ENCODE assay signal across 22 cellular contexts in the genomic region with DNA sequence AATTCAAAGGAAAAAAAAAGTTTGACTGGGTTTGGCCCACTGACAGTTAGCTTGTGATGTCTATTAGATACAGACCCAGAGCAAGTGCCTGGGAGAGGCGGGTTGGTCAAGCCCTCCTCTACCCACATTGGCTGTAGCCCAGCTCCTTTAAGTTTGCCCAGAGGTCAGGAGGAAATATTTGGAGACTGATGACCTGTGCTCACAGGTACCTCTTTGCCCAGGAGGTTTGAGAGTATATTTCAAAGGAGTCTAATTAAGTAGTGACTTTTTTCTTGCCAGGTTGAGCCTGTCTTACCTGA. TPM values are rescaled to one million over a fixed set of nuclear protein-coding genes. Genes with fewer than 3 reads are reported as not detected.
DNase-seq lines count a peak whose midpoint lies in the region; ATAC-seq and TF ChIP-seq lines count a peak whose summit lies in the region.
"Had no signal": no experiment of that assay in that cellular context is flagged by ENCODE, and none has a peak within 500 bp of the region (broad histone marks: within the 10 kb centered on the region; RNA-seq: fewer than 3 reads in every experiment).

No MANE protein-coding gene starts in this region.

- H3K79me2 ChIP-seq in GM23338 (replicated peaks; ENCODE audit: insufficient read depth) = no peaks in the 10 kb centered on the region
- H3K79me2 ChIP-seq in parathyroid adenoma = no peaks in the 10 kb centered on the region
- no peaks in the 10 kb centered on the region for H3K79me2 ChIP-seq in neural progenitor cell (ENCODE audit: low read depth)

- peak overlapping the region; percentile 17; the same call in 1 of the 2 replicates for H3K4me2 ChIP-seq in GM23338
- no peak overlapping the region for H3K4me2 ChIP-seq in parathyroid adenoma (ENCODE audit: low read length)
- H3K4me2 ChIP-seq in neural progenitor cell = no peak overlapping the region
- H3K4me2 ChIP-seq: BLaER1 had no signal

- peaks cover 6% of the 10 kb centered on the region; the same call in 1 of the 2 replicates for H3K27me3 ChIP-seq in GM23338 (ENCODE audit: insufficient read depth)
- H3K27me3 ChIP-seq in parathyroid adenoma (ENCODE audit: control insufficient read depth, insufficient read depth, low read length) = no peaks in the 10 kb centered on the region
- peaks cover 37% of the 10 kb centered on the region for H3K27me3 ChIP-seq in neural progenitor cell
- H3K27me3 ChIP-seq: BLaER1 had no signal

- H3K4me1 Mint-ChIP-seq in GM23338 (peaks cover 23% of the 10 kb centered on the region), WTC11 (peaks cover 12% of the 10 kb centered on the region), neural progenitor cell (peaks cover 20% of the 10 kb centered on the region)

- peak; percentile 59 for ATAC-seq in GM23338
- peak; percentile 50 for ATAC-seq in WTC11
- ATAC-seq in HG03520 (IDR thresholded peaks at IDR 0.05; ENCODE audit: unreplicated experiment) = no peak
- ATAC-seq: CD8-positive, alpha-beta T cell had no signal

- CTCF ChIA-PET in WTC11 (lab: Charles Lee) = interaction anchor here (0.6 to 3.4 kb wide), 68 partner anchors 10 to 1276 kb away, joined by 3 to 134 read pairs (median 5); a partner anchor contains a TSS

- no peaks in the 10 kb centered on the region for H3F3A ChIP-seq in GM23338 (replicated peaks; ENCODE audit: low read depth)
- H3F3A ChIP-seq in neural progenitor cell (ENCODE audit: low read depth) = peaks cover 18% of the 10 kb centered on the region

- H3K36me3 Mint-ChIP-seq in GM23338 (ENCODE audit: low read depth) (no peaks in the 10 kb centered on the region), WTC11 (no peaks in the 10 kb centered on the region), neural progenitor cell (no peaks in the 10 kb centered on the region)

- H3K4me3 ChIP-seq in GM23338 (no peak overlapping the region), parathyroid adenoma (ENCODE audit: low read depth, low read length) (no peak overlapping the region), neural progenitor cell (no peak overlapping the region)
- H3K4me3 ChIP-seq: BLaER1, GM12878 had no signal

- H4K20me1 ChIP-seq in GM23338 (replicated peaks; ENCODE audit: insufficient read depth) (no peaks in the 10 kb centered on the region), neural progenitor cell (ENCODE audit: low read depth) (no peaks in the 10 kb centered on the region)

- H3K27me3 Mint-ChIP-seq in GM23338 (ENCODE audit: insufficient read depth, low read depth, poor library complexity) = peaks cover 5% of the 10 kb centered on the region
- peaks cover 64% of the 10 kb centered on the region for H3K27me3 Mint-ChIP-seq in WTC11 (ENCODE audit: low read depth)
- peaks cover 2% of the 10 kb centered on the region for H3K27me3 Mint-ChIP-seq in neural progenitor cell (ENCODE audit: insufficient read depth, low read depth)
- H3K27me3 Mint-ChIP-seq: CD4-positive, CD25-positive, alpha-beta regulatory T cell had no signal

- no peak for TF ChIP-seq CTCF in GM23338 (conservative IDR thresholded peaks at IDR 0.05; ENCODE audit: low read depth in 2 of 2)
- TF ChIP-seq CTCF in WTC11 (IDR thresholded peaks at IDR 0.05) = no peak
- no peak for TF ChIP-seq CTCF in parathyroid adenoma (IDR thresholded peaks at IDR 0.05)
- TF ChIP-seq CTCF in neural progenitor cell (IDR thresholded peaks at IDR 0.05) = no peak

- H2AFZ ChIP-seq in GM23338 (no peak overlapping the region), parathyroid adenoma (peak overlapping the region; percentile 1), neural progenitor cell (replicated peaks) (no peak overlapping the region)

- no peaks in the 10 kb centered on the region for H3K9me2 ChIP-seq in GM23338 (ENCODE audit: insufficient read depth)

- H3K27ac ChIP-seq in GM23338 (ENCODE audit: low read depth) = no peak overlapping the region
- H3K27ac ChIP-seq in parathyroid adenoma = no peak overlapping the region
- H3K27ac ChIP-seq in neural progenitor cell = no peak overlapping the region
- H3K27ac ChIP-seq: BLaER1 had no signal

- peak; percentile 24 for DNase-seq in GM23338 (ENCODE audit: low spot score)
- DNase-seq in WTC11 (ENCODE audit: low spot score) = no peak
- DNase-seq in NOMO-1 (lab: John Stamatoyannopoulos, UW; ENCODE audit: unreplicated experiment in 2 of 2) = no peak
- DNase-seq in neural progenitor cell (ENCODE audit: low spot score) = no peak
- DNase-seq: 8988T, DMS 273 treated with DMSO at 0.1 percent for 48 hours, DMS153, DMS79, GDM1 had no signal

- H3K9me3 ChIP-seq in parathyroid adenoma (ENCODE audit: control insufficient read depth, low read length) (no peaks in the 10 kb centered on the region), neural progenitor cell (ENCODE audit: low read depth) (no peaks in the 10 kb centered on the region)
- H3K9me3 ChIP-seq: BE2C, BLaER1, Caco-2 had no signal

- no peak overlapping the region for H3K9ac ChIP-seq in parathyroid adenoma
- H3K9ac ChIP-seq in neural progenitor cell = no peak overlapping the region
- H3K9ac ChIP-seq: BLaER1 had no signal

- H3K36me3 ChIP-seq in GM23338 (ENCODE audit: insufficient read depth) (no peaks in the 10 kb centered on the region), parathyroid adenoma (ENCODE audit: control insufficient read depth, insufficient read depth, low read length) (no peaks in the 10 kb centered on the region), neural progenitor cell (no peaks in the 10 kb centered on the region)
- H3K36me3 ChIP-seq: BE2C had no signal

- H3K4me1 ChIP-seq in GM23338 (ENCODE audit: insufficient read depth) (peaks cover 6% of the 10 kb centered on the region; the same call in 1 of the 2 replicates), parathyroid adenoma (peaks cover 34% of the 10 kb centered on the region), neural progenitor cell (peaks cover 24% of the 10 kb centered on the region)
- H3K4me1 ChIP-seq: BE2C, BLaER1, Caco-2 had no signal

- no peaks in the 10 kb centered on the region for H3K9me3 Mint-ChIP-seq in GM23338
- H3K9me3 Mint-ChIP-seq in WTC11 = no peaks in the 10 kb centered on the region
- no peaks in the 10 kb centered on the region for H3K9me3 Mint-ChIP-seq in neural progenitor cell
- H3K9me3 Mint-ChIP-seq: CD14-positive monocyte; CD4-positive, CD25-positive, alpha-beta regulatory T cell; CD8-positive, alpha-beta T cell had no signal

- H3K27ac Mint-ChIP-seq in GM23338 (no peak overlapping the region), WTC11 (no peak overlapping the region), neural progenitor cell (no peak overlapping the region)

- no peak overlapping the region for H3K4me3 Mint-ChIP-seq in GM23338
- no peak overlapping the region for H3K4me3 Mint-ChIP-seq in WTC11
- H3K4me3 Mint-ChIP-seq in neural progenitor cell = no peak overlapping the region
- H3K4me3 Mint-ChIP-seq: CD14-positive monocyte; CD4-positive, CD25-positive, alpha-beta regulatory T cell; CD8-positive, alpha-beta T cell had no signal

- POLR2A ChIA-PET in WTC11 (lab: Charles Lee) = interaction anchor here (0.9 to 1.1 kb wide), 2 partner anchors 44 to 45 kb away, joined by 3 read pairs; no protein-coding TSS in a partner anchor

TF ChIP-seq in GM23338, 12 proteins besides CTCF, POLR2A, EP300 and RAD21 (continues in another document):
- TF ChIP-seq ZNF114 (CRISPR knock-in tag; IDR thresholded peaks at IDR 0.05) (no peak), NANOG (IDR thresholded peaks at IDR 0.05; ENCODE audit: borderline replicate concordance) (no peak), CREB1 (CRISPR knock-in tag; IDR thresholded peaks at IDR 0.05; ENCODE audit: low read depth) (no peak)
- TF ChIP-seq, protein P1, sequence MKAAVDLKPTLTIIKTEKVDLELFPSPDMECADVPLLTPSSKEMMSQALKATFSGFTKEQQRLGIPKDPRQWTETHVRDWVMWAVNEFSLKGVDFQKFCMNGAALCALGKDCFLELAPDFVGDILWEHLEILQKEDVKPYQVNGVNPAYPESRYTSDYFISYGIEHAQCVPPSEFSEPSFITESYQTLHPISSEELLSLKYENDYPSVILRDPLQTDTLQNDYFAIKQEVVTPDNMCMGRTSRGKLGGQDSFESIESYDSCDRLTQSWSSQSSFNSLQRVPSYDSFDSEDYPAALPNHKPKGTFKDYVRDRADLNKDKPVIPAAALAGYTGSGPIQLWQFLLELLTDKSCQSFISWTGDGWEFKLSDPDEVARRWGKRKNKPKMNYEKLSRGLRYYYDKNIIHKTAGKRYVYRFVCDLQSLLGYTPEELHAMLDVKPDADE (IDR thresholded peaks at IDR 0.05) = no peak

TF ChIP-seq in WTC11, 78 proteins besides CTCF, POLR2A, EP300 and RAD21:
- TF ChIP-seq, protein P2, sequence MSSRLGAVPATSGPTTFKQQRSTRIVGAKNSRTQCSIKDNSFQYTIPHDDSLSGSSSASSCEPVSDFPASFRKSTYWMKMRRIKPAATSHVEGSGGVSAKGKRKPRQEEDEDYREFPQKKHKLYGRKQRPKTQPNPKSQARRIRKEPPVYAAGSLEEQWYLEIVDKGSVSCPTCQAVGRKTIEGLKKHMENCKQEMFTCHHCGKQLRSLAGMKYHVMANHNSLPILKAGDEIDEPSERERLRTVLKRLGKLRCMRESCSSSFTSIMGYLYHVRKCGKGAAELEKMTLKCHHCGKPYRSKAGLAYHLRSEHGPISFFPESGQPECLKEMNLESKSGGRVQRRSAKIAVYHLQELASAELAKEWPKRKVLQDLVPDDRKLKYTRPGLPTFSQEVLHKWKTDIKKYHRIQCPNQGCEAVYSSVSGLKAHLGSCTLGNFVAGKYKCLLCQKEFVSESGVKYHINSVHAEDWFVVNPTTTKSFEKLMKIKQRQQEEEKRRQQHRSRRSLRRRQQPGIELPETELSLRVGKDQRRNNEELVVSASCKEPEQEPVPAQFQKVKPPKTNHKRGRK (CRISPR knock-in tag; IDR thresholded peaks at IDR 0.05; ENCODE audit: borderline replicate concordance) = no peak
- TF ChIP-seq FOXJ3 (CRISPR knock-in tag; IDR thresholded peaks at IDR 0.05; ENCODE audit: borderline replicate concordance) = no peak
TF ChIP-seq in WTC11: peak in this region for 0.

RNA-seq across cellular contexts. Expression of a gene that starts 21.8 kb away (rescaled TPM):
- 0.59 and 2.2 TPM in 2 replicates for total RNA-seq in GM23338 (2014; rRNA removed; shearing (Covaris generic))
- 0.28 and 0.52 TPM in 2 replicates for polyA plus RNA-seq in GM23338 (2016; fragmentation: Nextera tagmentation; extraction: Ambion mirVana)
- 0.41 to 1.9 TPM (median 0.64 TPM) in 3 replicates for total RNA-seq in WTC11 (2021)
- 1.5 and 5.3 TPM in 2 replicates for total RNA-seq in neural progenitor cell (ENCODE audit: low replicate concordance)
- total RNA-seq: Caco-2, G401 had no signal
- polyA plus RNA-seq: AG04450 had no signal

RNA-seq across cellular contexts. Expression of a gene that starts 30.0 kb away (rescaled TPM):
- not detected in 2 replicates for total RNA-seq in GM23338 (2014; rRNA removed; shearing (Covaris generic))
- 0.12 TPM in 1 of 2 replicates, not detected in the other for polyA plus RNA-seq in GM23338 (2016; fragmentation: Nextera tagmentation; extraction: Ambion mirVana)
- total RNA-seq in WTC11 (2021) (0.41 to 0.76 TPM (median 0.57 TPM) in 3 replicates), neural progenitor cell (ENCODE audit: low replicate concordance) (0.43 and 2.1 TPM in 2 replicates)
- total RNA-seq: Caco-2, G401 had no signal
- polyA plus RNA-seq: AG04450 had no signal

RNA-seq across cellular contexts. Expression of a gene that starts 54.2 kb away (rescaled TPM):
- total RNA-seq in GM23338 (2014; rRNA removed; shearing (Covaris generic)) = not detected in 2 replicates
- 1.3 and 2.3 TPM in 2 replicates for polyA plus RNA-seq in GM23338 (2016; fragmentation: Nextera tagmentation; extraction: Ambion mirVana)
- 0.55 to 0.99 TPM (median 0.74 TPM) in 3 replicates for total RNA-seq in WTC11 (2021)
- total RNA-seq in neural progenitor cell (ENCODE audit: low replicate concordance) = not detected in 2 replicates
- total RNA-seq: A673, Caco-2, Daoy, G401 had no signal
- polyA plus RNA-seq: AG04450 had no signal
